8 cellular contexts compared by ENCODE assay signal in genomic region chr5:43627028-43627427, GRCh38. TPM values are rescaled to one million over a fixed set of nuclear protein-coding genes. Genes with fewer than 3 reads are reported as not detected.
DNase-seq lines count a peak whose midpoint lies in the region; ATAC-seq and TF ChIP-seq lines count a peak whose summit lies in the region.

No MANE protein-coding gene starts in this region.

- POLR2A ChIA-PET in PC-3 (lab: Charles Lee; ENCODE audit: unreplicated experiment) = no interaction called here

- H3K79me2 ChIP-seq in PC-3 (ENCODE audit: low read length) = no peaks in the 10 kb centered on the region

- H3K4me3 Mint-ChIP-seq in HFFc6 = no peak overlapping the region
- no peak overlapping the region for H3K4me3 Mint-ChIP-seq in progenitor cell of endocrine pancreas (ENCODE audit: low read depth)

- DNase-seq in CMK (ENCODE audit: low read depth) (peak; percentile 38), HFFc6 (peak; percentile 67), PC-3 (peak; percentile 80), fibroblast of gingiva (ENCODE audit: low read depth) (peak; percentile 84), progenitor cell of endocrine pancreas (ENCODE audit: low spot score, unreplicated experiment) (no peak), GM19240 (ENCODE audit: insufficient read length, low spot score) (no peak)

- no peaks in the 10 kb centered on the region for H3K9me3 ChIP-seq in PC-3 (ENCODE audit: low read length)

- intact Hi-C loops in PC-3 (cut with micrococcal nuclease) = no loop called here

- no peak overlapping the region for H3K27ac ChIP-seq in PC-3 (ENCODE audit: low read length)

- no peaks in the 10 kb centered on the region for H3F3A ChIP-seq in PC-3 (ENCODE audit: low read length, unreplicated experiment)

- H3K4me3 ChIP-seq in PC-3 (ENCODE audit: low read length) = no peak overlapping the region

- H3K27ac Mint-ChIP-seq in HFFc6 (peak overlapping the region; percentile 36), progenitor cell of endocrine pancreas (no peak overlapping the region)

- no TSS peak for BruUV-seq in PC-3 (replicated peaks; lab: Mats Ljungman, UMichigan)

- ATAC-seq in PC-3 (peak; percentile 90), GM18868 (IDR thresholded peaks at IDR 0.05; ENCODE audit: unreplicated experiment) (no peak), HG03139 (IDR thresholded peaks at IDR 0.05; ENCODE audit: unreplicated experiment) (no peak)

- H3K36me3 Mint-ChIP-seq in HFFc6 (ENCODE audit: low read depth) (no peaks in the 10 kb centered on the region), progenitor cell of endocrine pancreas (ENCODE audit: insufficient read depth) (peaks cover 10% of the 10 kb centered on the region)

- H3K9me3 Mint-ChIP-seq in HFFc6 (no peaks in the 10 kb centered on the region), progenitor cell of endocrine pancreas (ENCODE audit: low read depth) (no peaks in the 10 kb centered on the region)

- TF ChIP-seq CTCF in HFFc6 (IDR thresholded peaks at IDR 0.05) = peak; percentile 80
- TF ChIP-seq CTCF in PC-3 (conservative IDR thresholded peaks at IDR 0.05; ENCODE audit: low read depth, low read length) = peak; percentile 95
- TF ChIP-seq CTCF in progenitor cell of endocrine pancreas (IDR thresholded peaks at IDR 0.05; ENCODE audit: unreplicated experiment) = peak; percentile 36

- H4K20me1 ChIP-seq in PC-3 (ENCODE audit: low read length) = no peaks in the 10 kb centered on the region

- H3K27me3 ChIP-seq in PC-3 (ENCODE audit: low read length) = no peaks in the 10 kb centered on the region

- H3K4me1 Mint-ChIP-seq in HFFc6 (ENCODE audit: low read depth) = no peaks in the 10 kb centered on the region
- H3K4me1 Mint-ChIP-seq in progenitor cell of endocrine pancreas (ENCODE audit: low read depth) = peaks cover 10% of the 10 kb centered on the region

- H2AFZ ChIP-seq in PC-3 (ENCODE audit: low read length) = no peak overlapping the region

- H3K4me1 ChIP-seq in PC-3 (ENCODE audit: insufficient read depth, low read length) = no peaks in the 10 kb centered on the region

- no peaks in the 10 kb centered on the region for H3K36me3 ChIP-seq in PC-3 (ENCODE audit: low read depth, low read length)

- no peaks in the 10 kb centered on the region for H3K9me2 ChIP-seq in PC-3 (replicated peaks; ENCODE audit: low read length)

- CTCF ChIA-PET in PC-3 (lab: Charles Lee) = no interaction called here

- H3K9ac ChIP-seq in PC-3 (ENCODE audit: low read length) = no peak overlapping the region

- H3K4me2 ChIP-seq in PC-3 (ENCODE audit: low read length) = no peak overlapping the region

- H3K27me3 Mint-ChIP-seq in HFFc6 (ENCODE audit: insufficient read depth) (no peaks in the 10 kb centered on the region), progenitor cell of endocrine pancreas (no peaks in the 10 kb centered on the region)

RNA-seq across cellular contexts. Expression of gene NNT, which starts 24.0 kb away (rescaled TPM):
- total RNA-seq in HFFc6 (2021; fragmentation: NEBNext Ultra II Directional; extraction: Animal tissue kit (Norgen Biotek cat#: 25700)) = 10 to 100 TPM; 52.9 to 64.0 (median 59.6) TPM
- total RNA-seq in PC-3 (2014; rRNA removed) (15.1 and 15.6 TPM in 2 replicates), progenitor cell of endocrine pancreas (65.3 and 67.3 TPM in 2 replicates)

Comparison
In these comparisons a context has a peak if more than half of its experiments do, and no peak if none do; other contexts are left out.
1. DNase-seq: peak in CMK (single experiment), HFFc6 (single experiment), PC-3 (single experiment) and fibroblast of gingiva (single experiment); none in progenitor cell of endocrine pancreas (single experiment) and GM19240 (single experiment).
2. CTCF ChIP-seq: peak in every context shown above with its lines; median percentile 95 in PC-3; 80 in HFFc6; 36 in progenitor cell of endocrine pancreas.